1 cellular context compared by ENCODE assay signal in the genomic region with DNA sequence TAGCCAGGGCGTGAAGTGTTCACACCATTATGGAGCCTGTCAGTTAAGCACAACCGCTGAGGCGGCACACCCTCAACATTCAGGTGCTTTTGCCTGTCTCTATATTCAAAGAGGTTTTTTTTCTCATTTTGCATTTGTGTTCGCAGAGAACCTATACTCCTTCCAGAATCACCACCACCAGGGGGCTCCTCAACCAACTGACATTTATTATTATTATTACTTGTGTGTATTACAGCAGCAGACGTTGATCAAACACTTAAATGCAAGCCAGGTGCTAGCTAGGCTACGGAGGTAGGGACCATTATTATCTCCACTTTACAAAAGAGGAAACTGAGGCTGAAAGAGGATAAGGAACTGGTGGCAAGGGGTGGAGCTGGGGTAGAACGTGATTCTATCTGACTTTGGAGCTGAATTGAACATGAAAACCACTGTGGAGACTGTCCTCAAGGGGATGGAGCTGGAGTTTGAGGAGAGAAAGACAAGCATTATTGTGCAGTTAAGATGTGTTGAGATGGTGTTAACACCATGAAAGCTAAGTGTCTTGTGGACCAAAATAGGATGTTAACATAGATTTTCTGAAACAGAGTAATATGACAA.
A peak's percentile ranks its signal among the peaks of the same experiment; 100 is the strongest.
TF ChIP-seq lines count a peak whose summit lies in the region.

No MANE protein-coding gene starts in this region.

TF ChIP-seq in K562, 482 proteins besides CTCF, POLR2A, EP300 and RAD21 (continued from another document):
- TF ChIP-seq, protein P1, sequence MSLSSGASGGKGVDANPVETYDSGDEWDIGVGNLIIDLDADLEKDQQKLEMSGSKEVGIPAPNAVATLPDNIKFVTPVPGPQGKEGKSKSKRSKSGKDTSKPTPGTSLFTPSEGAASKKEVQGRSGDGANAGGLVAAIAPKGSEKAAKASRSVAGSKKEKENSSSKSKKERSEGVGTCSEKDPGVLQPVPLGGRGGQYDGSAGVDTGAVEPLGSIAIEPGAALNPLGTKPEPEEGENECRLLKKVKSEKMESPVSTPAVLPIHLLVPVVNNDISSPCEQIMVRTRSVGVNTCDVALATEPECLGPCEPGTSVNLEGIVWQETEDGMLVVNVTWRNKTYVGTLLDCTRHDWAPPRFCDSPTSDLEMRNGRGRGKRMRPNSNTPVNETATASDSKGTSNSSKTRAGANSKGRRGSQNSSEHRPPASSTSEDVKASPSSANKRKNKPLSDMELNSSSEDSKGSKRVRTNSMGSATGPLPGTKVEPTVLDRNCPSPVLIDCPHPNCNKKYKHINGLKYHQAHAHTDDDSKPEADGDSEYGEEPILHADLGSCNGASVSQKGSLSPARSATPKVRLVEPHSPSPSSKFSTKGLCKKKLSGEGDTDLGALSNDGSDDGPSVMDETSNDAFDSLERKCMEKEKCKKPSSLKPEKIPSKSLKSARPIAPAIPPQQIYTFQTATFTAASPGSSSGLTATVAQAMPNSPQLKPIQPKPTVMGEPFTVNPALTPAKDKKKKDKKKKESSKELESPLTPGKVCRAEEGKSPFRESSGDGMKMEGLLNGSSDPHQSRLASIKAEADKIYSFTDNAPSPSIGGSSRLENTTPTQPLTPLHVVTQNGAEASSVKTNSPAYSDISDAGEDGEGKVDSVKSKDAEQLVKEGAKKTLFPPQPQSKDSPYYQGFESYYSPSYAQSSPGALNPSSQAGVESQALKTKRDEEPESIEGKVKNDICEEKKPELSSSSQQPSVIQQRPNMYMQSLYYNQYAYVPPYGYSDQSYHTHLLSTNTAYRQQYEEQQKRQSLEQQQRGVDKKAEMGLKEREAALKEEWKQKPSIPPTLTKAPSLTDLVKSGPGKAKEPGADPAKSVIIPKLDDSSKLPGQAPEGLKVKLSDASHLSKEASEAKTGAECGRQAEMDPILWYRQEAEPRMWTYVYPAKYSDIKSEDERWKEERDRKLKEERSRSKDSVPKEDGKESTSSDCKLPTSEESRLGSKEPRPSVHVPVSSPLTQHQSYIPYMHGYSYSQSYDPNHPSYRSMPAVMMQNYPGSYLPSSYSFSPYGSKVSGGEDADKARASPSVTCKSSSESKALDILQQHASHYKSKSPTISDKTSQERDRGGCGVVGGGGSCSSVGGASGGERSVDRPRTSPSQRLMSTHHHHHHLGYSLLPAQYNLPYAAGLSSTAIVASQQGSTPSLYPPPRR (CRISPR knock-in tag; IDR thresholded peaks at IDR 0.05; ENCODE audit: borderline replicate concordance), result no peak
- TF ChIP-seq SMC3 (conservative IDR thresholded peaks at IDR 0.05; ENCODE audit: insufficient read depth, low read depth, low read length) (peak; percentile 54), TCF3 (CRISPR knock-in tag; IDR thresholded peaks at IDR 0.05) (no peak), CREM (IDR thresholded peaks at IDR 0.05; ENCODE audit: low read depth) (no peak), ZC3H8 (IDR thresholded peaks at IDR 0.05) (no peak), HDAC2 (IDR thresholded peaks at IDR 0.05) (no peak), DACH1 (IDR thresholded peaks at IDR 0.05; ENCODE audit: partially characterized antibody) (peak; percentile 33), TBL1XR1 (IDR thresholded peaks at IDR 0.05; ENCODE audit: low read length in 2 of 2) (0 out of 4 replicates have a peak, but pooled peaks of 1 of the 2 experiments have one; percentile 10), KAT2B (IDR thresholded peaks at IDR 0.05; ENCODE audit: low read depth, low read length) (no peak), CXXC5 (CRISPR knock-in tag; IDR thresholded peaks at IDR 0.05) (0 out of 2 replicates have a peak, but pooled peaks have one; percentile 14), HMGN3 (IDR thresholded peaks at IDR 0.05; ENCODE audit: borderline replicate concordance, extremely low read depth, insufficient read length, low read depth, low read length) (no peak), SMAD2 (IDR thresholded peaks at IDR 0.05; ENCODE audit: low read depth, low read length) (no peak), ZEB2 (IDR thresholded peaks at IDR 0.05) (no peak), CCAR2 (IDR thresholded peaks at IDR 0.05; ENCODE audit: low read depth, low read length) (no peak), U2AF1 (optimal IDR thresholded peaks at IDR 0.05; ENCODE audit: low read depth, low read length) (no peak), E2F3 (CRISPR knock-in tag; IDR thresholded peaks at IDR 0.05) (no peak), HOXB6 (CRISPR knock-in tag; IDR thresholded peaks at IDR 0.05; ENCODE audit: borderline replicate concordance) (no peak), ZNF384 (IDR thresholded peaks at IDR 0.05; ENCODE audit: low read depth, low read length) (0 out of 2 replicates have a peak, but pooled peaks have one; percentile 34)
- TF ChIP-seq, protein P2, sequence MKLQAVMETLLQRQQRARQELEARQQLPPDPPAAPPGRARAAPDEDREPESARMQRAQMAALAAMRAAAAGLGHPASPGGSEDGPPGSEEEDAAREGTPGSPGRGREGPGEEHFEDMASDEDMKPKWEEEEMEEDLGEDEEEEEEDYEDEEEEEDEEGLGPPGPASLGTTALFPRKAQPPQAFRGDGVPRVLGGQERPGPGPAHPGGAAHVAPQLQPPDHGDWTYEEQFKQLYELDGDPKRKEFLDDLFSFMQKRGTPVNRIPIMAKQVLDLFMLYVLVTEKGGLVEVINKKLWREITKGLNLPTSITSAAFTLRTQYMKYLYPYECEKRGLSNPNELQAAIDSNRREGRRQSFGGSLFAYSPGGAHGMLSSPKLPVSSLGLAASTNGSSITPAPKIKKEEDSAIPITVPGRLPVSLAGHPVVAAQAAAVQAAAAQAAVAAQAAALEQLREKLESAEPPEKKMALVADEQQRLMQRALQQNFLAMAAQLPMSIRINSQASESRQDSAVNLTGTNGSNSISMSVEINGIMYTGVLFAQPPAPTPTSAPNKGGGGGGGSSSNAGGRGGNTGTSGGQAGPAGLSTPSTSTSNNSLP (IDR thresholded peaks at IDR 0.05; ENCODE audit: borderline replicate concordance, low read depth, low read length), result peak; percentile 65; the same call in 1 of the 2 replicates
- TF ChIP-seq, protein P3, sequence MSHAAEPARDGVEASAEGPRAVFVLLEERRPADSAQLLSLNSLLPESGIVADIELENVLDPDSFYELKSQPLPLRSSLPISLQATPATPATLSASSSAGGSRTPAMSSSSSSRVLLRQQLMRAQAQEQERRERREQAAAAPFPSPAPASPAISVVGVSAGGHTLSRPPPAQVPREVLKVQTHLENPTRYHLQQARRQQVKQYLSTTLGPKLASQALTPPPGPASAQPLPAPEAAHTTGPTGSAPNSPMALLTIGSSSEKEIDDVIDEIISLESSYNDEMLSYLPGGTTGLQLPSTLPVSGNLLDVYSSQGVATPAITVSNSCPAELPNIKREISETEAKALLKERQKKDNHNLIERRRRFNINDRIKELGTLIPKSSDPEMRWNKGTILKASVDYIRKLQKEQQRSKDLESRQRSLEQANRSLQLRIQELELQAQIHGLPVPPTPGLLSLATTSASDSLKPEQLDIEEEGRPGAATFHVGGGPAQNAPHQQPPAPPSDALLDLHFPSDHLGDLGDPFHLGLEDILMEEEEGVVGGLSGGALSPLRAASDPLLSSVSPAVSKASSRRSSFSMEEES (CRISPR knock-in tag; IDR thresholded peaks at IDR 0.05), result no peak
- TF ChIP-seq, protein P4, sequence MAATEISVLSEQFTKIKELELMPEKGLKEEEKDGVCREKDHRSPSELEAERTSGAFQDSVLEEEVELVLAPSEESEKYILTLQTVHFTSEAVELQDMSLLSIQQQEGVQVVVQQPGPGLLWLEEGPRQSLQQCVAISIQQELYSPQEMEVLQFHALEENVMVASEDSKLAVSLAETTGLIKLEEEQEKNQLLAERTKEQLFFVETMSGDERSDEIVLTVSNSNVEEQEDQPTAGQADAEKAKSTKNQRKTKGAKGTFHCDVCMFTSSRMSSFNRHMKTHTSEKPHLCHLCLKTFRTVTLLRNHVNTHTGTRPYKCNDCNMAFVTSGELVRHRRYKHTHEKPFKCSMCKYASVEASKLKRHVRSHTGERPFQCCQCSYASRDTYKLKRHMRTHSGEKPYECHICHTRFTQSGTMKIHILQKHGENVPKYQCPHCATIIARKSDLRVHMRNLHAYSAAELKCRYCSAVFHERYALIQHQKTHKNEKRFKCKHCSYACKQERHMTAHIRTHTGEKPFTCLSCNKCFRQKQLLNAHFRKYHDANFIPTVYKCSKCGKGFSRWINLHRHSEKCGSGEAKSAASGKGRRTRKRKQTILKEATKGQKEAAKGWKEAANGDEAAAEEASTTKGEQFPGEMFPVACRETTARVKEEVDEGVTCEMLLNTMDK (IDR thresholded peaks at IDR 0.05; ENCODE audit: borderline replicate concordance, insufficient read depth, low read depth, low read length, poor library complexity, severe bottlenecking), result peak; percentile 75
- TF ChIP-seq, protein P5, sequence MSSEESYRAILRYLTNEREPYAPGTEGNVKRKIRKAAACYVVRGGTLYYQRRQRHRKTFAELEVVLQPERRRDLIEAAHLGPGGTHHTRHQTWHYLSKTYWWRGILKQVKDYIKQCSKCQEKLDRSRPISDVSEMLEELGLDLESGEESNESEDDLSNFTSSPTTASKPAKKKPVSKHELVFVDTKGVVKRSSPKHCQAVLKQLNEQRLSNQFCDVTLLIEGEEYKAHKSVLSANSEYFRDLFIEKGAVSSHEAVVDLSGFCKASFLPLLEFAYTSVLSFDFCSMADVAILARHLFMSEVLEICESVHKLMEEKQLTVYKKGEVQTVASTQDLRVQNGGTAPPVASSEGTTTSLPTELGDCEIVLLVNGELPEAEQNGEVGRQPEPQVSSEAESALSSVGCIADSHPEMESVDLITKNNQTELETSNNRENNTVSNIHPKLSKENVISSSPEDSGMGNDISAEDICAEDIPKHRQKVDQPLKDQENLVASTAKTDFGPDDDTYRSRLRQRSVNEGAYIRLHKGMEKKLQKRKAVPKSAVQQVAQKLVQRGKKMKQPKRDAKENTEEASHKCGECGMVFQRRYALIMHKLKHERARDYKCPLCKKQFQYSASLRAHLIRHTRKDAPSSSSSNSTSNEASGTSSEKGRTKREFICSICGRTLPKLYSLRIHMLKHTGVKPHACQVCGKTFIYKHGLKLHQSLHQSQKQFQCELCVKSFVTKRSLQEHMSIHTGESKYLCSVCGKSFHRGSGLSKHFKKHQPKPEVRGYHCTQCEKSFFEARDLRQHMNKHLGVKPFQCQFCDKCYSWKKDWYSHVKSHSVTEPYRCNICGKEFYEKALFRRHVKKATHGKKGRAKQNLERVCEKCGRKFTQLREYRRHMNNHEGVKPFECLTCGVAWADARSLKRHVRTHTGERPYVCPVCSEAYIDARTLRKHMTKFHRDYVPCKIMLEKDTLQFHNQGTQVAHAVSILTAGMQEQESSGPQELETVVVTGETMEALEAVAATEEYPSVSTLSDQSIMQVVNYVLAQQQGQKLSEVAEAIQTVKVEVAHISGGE (CRISPR knock-in tag; IDR thresholded peaks at IDR 0.05), result no peak
